2 cellular contexts compared by ENCODE assay signal in genomic region chr14:73722581-73722980, GRCh38.
TF ChIP-seq lines count a peak whose summit lies in the region.

No MANE protein-coding gene starts in this region.

TF ChIP-seq in IMR-90, 13 proteins besides CTCF, POLR2A, EP300 and RAD21:
- TF ChIP-seq ELK1 (IDR thresholded peaks at IDR 0.05; ENCODE audit: borderline replicate concordance, low read depth, low read length) (no peak), SMC3 (IDR thresholded peaks at IDR 0.05; ENCODE audit: low read depth, low read length) (no peak)
TF ChIP-seq in IMR-90: peak in this region for 0.

TF ChIP-seq in SK-N-SH, 30 proteins besides CTCF, POLR2A, EP300 and RAD21:
- no peak for TF ChIP-seq MEF2A (IDR thresholded peaks at IDR 0.05; ENCODE audit: borderline replicate concordance, low read depth)
- TF ChIP-seq REST (IDR thresholded peaks at IDR 0.05; ENCODE audit: low read depth, low read length): no peak
- no peak for TF ChIP-seq CHD2 (IDR thresholded peaks at IDR 0.05; ENCODE audit: low read length, partially characterized antibody)
- TF ChIP-seq TEAD4 (IDR thresholded peaks at IDR 0.05; ENCODE audit: borderline replicate concordance, insufficient read depth): no peak
- TF ChIP-seq IRF3 (IDR thresholded peaks at IDR 0.05; ENCODE audit: low read depth, low read length): no peak
